In genomic region chr2:223600056-223600455, GRCh38 we compare ENCODE assay signal across 24 cellular contexts. TPM values are rescaled to one million over a fixed set of nuclear protein-coding genes. Genes with fewer than 3 reads are reported as not detected.
DNase-seq lines count a peak whose midpoint lies in the region; ATAC-seq and TF ChIP-seq lines count a peak whose summit lies in the region.
"Had no signal": no experiment of that assay in that cellular context is flagged by ENCODE, and none has a peak within 500 bp of the region (broad histone marks: within the 10 kb centered on the region; RNA-seq: fewer than 3 reads in every experiment).

No MANE protein-coding gene starts in this region.

- no peak overlapping the region for H3K27ac ChIP-seq in breast epithelium
- no peak overlapping the region for H3K27ac ChIP-seq in effector memory CD4-positive, alpha-beta T cell (ENCODE audit: insufficient read depth, low read length, poor library complexity, severe bottlenecking)
- H3K27ac ChIP-seq: cardiac muscle cell, esophagus squamous epithelium, upper lobe of right lung had no signal

- H3K36me3 ChIP-seq in skeletal muscle satellite cell (ENCODE audit: insufficient read depth, low read length) (no peaks in the 10 kb centered on the region), breast epithelium (no peaks in the 10 kb centered on the region)
- no peaks in the 10 kb centered on the region for H3K36me3 ChIP-seq in effector memory CD4-positive, alpha-beta T cell (ENCODE audit: control insufficient read depth, insufficient read depth, low read length)
- H3K36me3 ChIP-seq: cardiac muscle cell, esophagus squamous epithelium, upper lobe of right lung had no signal

- no peak overlapping the region for H3K4me3 ChIP-seq in fibroblast of villous mesenchyme (ENCODE audit: low read depth, low read length)
- H3K4me3 ChIP-seq in skeletal muscle satellite cell (ENCODE audit: low read length): peak overlapping the region; percentile 18
- no peak overlapping the region for H3K4me3 ChIP-seq in breast epithelium
- H3K4me3 ChIP-seq in effector memory CD4-positive, alpha-beta T cell (ENCODE audit: insufficient read depth, low read depth, low read length, poor library complexity, severe bottlenecking): no peak overlapping the region
- H3K4me3 ChIP-seq: cardiac muscle cell, esophagus squamous epithelium, mucosa of descending colon, upper lobe of right lung had no signal

- peak overlapping the region; percentile 72 for H3K4me2 ChIP-seq in skeletal muscle satellite cell (ENCODE audit: low read length)

- peak overlapping the region; percentile 79 for H3K9ac ChIP-seq in skeletal muscle satellite cell (ENCODE audit: low read depth, low read length)

- H3K9me3 ChIP-seq in skeletal muscle satellite cell (replicated peaks; ENCODE audit: low read length): no peaks in the 10 kb centered on the region
- H3K9me3 ChIP-seq in breast epithelium: no peaks in the 10 kb centered on the region
- no peaks in the 10 kb centered on the region for H3K9me3 ChIP-seq in effector memory CD4-positive, alpha-beta T cell (ENCODE audit: control insufficient read depth, low read length)
- H3K9me3 ChIP-seq: esophagus squamous epithelium, mucosa of descending colon, upper lobe of right lung had no signal

- H3K27me3 ChIP-seq in skeletal muscle satellite cell (ENCODE audit: control insufficient read depth, insufficient read depth, low read length) (no peaks in the 10 kb centered on the region), breast epithelium (no peaks in the 10 kb centered on the region)
- no peaks in the 10 kb centered on the region for H3K27me3 ChIP-seq in effector memory CD4-positive, alpha-beta T cell (replicated peaks; ENCODE audit: control insufficient read depth, insufficient read depth, low read length, poor library complexity, severe bottlenecking)
- H3K27me3 ChIP-seq: esophagus squamous epithelium, upper lobe of right lung had no signal

- no peak for TF ChIP-seq POLR2A in breast epithelium (IDR thresholded peaks at IDR 0.05)

- no peak for TF ChIP-seq CTCF in fibroblast of villous mesenchyme (IDR thresholded peaks at IDR 0.05; ENCODE audit: insufficient read depth, low read depth, low read length)
- no peak for TF ChIP-seq CTCF in breast epithelium (IDR thresholded peaks at IDR 0.05)

- intact Hi-C loops in breast epithelium (cut with DNase I; ENCODE audit: low total_unique reads): no loop called here

- no peak for ATAC-seq in GM19328 (IDR thresholded peaks at IDR 0.05; ENCODE audit: unreplicated experiment)
- ATAC-seq: mucosa of descending colon; right cardiac atrium; stimulated activated effector memory CD8-positive, alpha-beta T cell treated with anti-CD3 and anti-CD28 coated beads, Interleukin-12 subunit alpha, Interleukin-12 subunit beta, amount 100 ng/mL, for 72 hours; upper lobe of right lung had no signal

- DNase-seq in HCEC 1CT: peak; percentile 57
- DNase-seq in amniotic epithelial cell (ENCODE audit: low read depth): peak; percentile 21
- peak; percentile 50 for DNase-seq in fibroblast of villous mesenchyme (ENCODE audit: low read depth)
- no peak for DNase-seq in breast epithelium (ENCODE audit: low spot score in 2 of 2)
- no peak for DNase-seq in effector memory CD4-positive, alpha-beta T cell
- DNase-seq: activated CD4-positive, alpha-beta T cell treated with anti-CD3 and anti-CD28 coated beads, Interleukin-2, amount 50 U/mL, for 4 hours; activated naive CD4-positive, alpha-beta T cell treated with anti-CD3 and anti-CD28 coated beads, Interleukin-2, amount 10 ng/mL, durations not matched to agents 7 days and 5 days; amygdala; Calu3; cortex of kidney; DMS79 treated with DMSO at 0.1 percent for 48 hours; esophagus squamous epithelium; mucosa of descending colon; NCI-H2081; NCI-H2227 treated with DMSO at 0.1 percent for 48 hours; NCI-H526 treated with DMSO at 0.1 percent for 48 hours; right cardiac atrium; stimulated activated CD4-positive, alpha-beta T cell treated with anti-CD3 and anti-CD28 coated beads, Interleukin-4, amount 100 ng/mL, for 24 hours; T-helper 1 cell; upper lobe of right lung had no signal

- peaks cover 31% of the 10 kb centered on the region for H3K4me1 ChIP-seq in skeletal muscle satellite cell (ENCODE audit: control insufficient read depth, insufficient read depth, low read length)
- H3K4me1 ChIP-seq in breast epithelium: no peaks in the 10 kb centered on the region
- H3K4me1 ChIP-seq in effector memory CD4-positive, alpha-beta T cell (ENCODE audit: control insufficient read depth, insufficient read depth, low read length, poor library complexity, severe bottlenecking): no peaks in the 10 kb centered on the region
- H3K4me1 ChIP-seq: upper lobe of right lung had no signal

RNA-seq across cellular contexts. Expression of gene SCG2, which starts 2.1 kb away (rescaled TPM):
- total RNA-seq in fibroblast of villous mesenchyme: 0.86 and 0.97 TPM in 2 replicates
- total RNA-seq in skeletal muscle satellite cell (2012; rRNA removed): 0.51 and 3.5 TPM in 2 replicates
- total RNA-seq in breast epithelium: under 1 TPM in 2 of 3 donors, not detected in 1; 0.32 to 0.66 TPM
- total RNA-seq: cardiac muscle cell had no signal

Comparison
In these comparisons a context has a peak if more than half of its experiments do, and no peak if none do; other contexts are left out.
1. DNase-seq: peak in HCEC 1CT (single experiment), amniotic epithelial cell (single experiment) and fibroblast of villous mesenchyme (single experiment); none in breast epithelium (0 of 2) and effector memory CD4-positive, alpha-beta T cell (0 of 3).